7 cellular contexts compared by ENCODE assay signal in genomic region chr7:157432957-157433576, GRCh38.
DNase-seq lines count a peak whose midpoint lies in the region; ATAC-seq, FAIRE-seq and TF ChIP-seq lines count a peak whose summit lies in the region.

No MANE protein-coding gene starts in this region.

- no peak overlapping the region for H3K9ac ChIP-seq in Loucy (ENCODE audit: low read depth, low read length, poor library complexity, severe bottlenecking)

- H4K20me1 ChIP-seq in Loucy (ENCODE audit: insufficient read depth, low read length, poor library complexity, severe bottlenecking) = no peaks in the 10 kb centered on the region

- no peaks in the 10 kb centered on the region for H3K9me2 ChIP-seq in Loucy (replicated peaks; ENCODE audit: low read depth, low read length)

- no peak overlapping the region for H2AFZ ChIP-seq in Loucy (ENCODE audit: low read length)

- peak; percentile 93 for FAIRE-seq in GM12891 (lab: Jason Lieb, UNC)

- H3K36me3 ChIP-seq in Loucy (ENCODE audit: insufficient read depth, low read length) = no peaks in the 10 kb centered on the region

- no peaks in the 10 kb centered on the region for H3K27me3 ChIP-seq in Loucy (ENCODE audit: insufficient read depth, low read length, poor library complexity, severe bottlenecking)

- no peak for TF ChIP-seq POLR2A in GM12891 (IDR thresholded peaks at IDR 0.05; ENCODE audit: low read depth, low read length)

- H3F3A ChIP-seq in Loucy (ENCODE audit: low read depth) = no peaks in the 10 kb centered on the region

- peak overlapping the region; percentile 54 for H3K4me3 ChIP-seq in Loucy (ENCODE audit: low read length, poor library complexity, severe bottlenecking)

- H3K79me2 ChIP-seq in Loucy (ENCODE audit: insufficient read depth, low read length) = no peaks in the 10 kb centered on the region

- peak; percentile 86 for TF ChIP-seq CTCF in Loucy (conservative IDR thresholded peaks at IDR 0.05; ENCODE audit: low read length)

- ATAC-seq in HG03457 (IDR thresholded peaks at IDR 0.05; ENCODE audit: unreplicated experiment) = no peak

- no peaks in the 10 kb centered on the region for H3K4me1 ChIP-seq in Loucy (ENCODE audit: insufficient read depth, low read length, poor library complexity, severe bottlenecking)

- no peaks in the 10 kb centered on the region for H3K9me3 ChIP-seq in Loucy (ENCODE audit: insufficient read depth, low read depth, low read length)

- DNase-seq in GM12891 (ENCODE audit: insufficient read length, low spot score) (no peak), T-helper 2 cell (peak in 4 of 5 experiments; percentile 10 to 71 (median 40)), astrocyte of the hippocampus (ENCODE audit: low read depth, low spot score) (peak; percentile 58), inferior parietal cortex (ENCODE audit: extremely low spot score) (peak; percentile 71)
- peak; percentile 49 to 56 for DNase-seq in stimulated activated CD4-positive, alpha-beta T cell treated with anti-CD3 and anti-CD28 coated beads, Interleukin-1b, Interleukin-23, amount 100 ng/mL, for 4 hours (ENCODE audit: low read depth in 2 of 2)

- peak overlapping the region; percentile 46 for H3K4me2 ChIP-seq in Loucy (ENCODE audit: low read depth, low read length, poor library complexity, severe bottlenecking)

TF ChIP-seq in GM12891, 5 proteins besides CTCF, POLR2A, EP300 and RAD21:
- no peak for TF ChIP-seq PAX5 (IDR thresholded peaks at IDR 0.05; ENCODE audit: insufficient read depth, low read length, severe bottlenecking)
- no peak for TF ChIP-seq POU2F2 (IDR thresholded peaks at IDR 0.05; ENCODE audit: low read depth, low read length)
